Comparison of ENCODE assay signal across 1 cellular context in genomic region chr12:112381898-112382796, GRCh38.
TF ChIP-seq lines count a peak whose summit lies in the region.

HECTD4 (minus strand) TSS chr12:112382431; CDS start chr12:112382128, 303 bp downstream.

TF ChIP-seq in HepG2, 621 proteins besides CTCF, POLR2A, EP300 and RAD21 (continued from another document and continues in another):
- 0 out of 2 replicates have a peak, but pooled peaks have one; percentile 44 for TF ChIP-seq ATF2 (CRISPR knock-in tag; IDR thresholded peaks at IDR 0.05)
- TF ChIP-seq, protein P1, sequence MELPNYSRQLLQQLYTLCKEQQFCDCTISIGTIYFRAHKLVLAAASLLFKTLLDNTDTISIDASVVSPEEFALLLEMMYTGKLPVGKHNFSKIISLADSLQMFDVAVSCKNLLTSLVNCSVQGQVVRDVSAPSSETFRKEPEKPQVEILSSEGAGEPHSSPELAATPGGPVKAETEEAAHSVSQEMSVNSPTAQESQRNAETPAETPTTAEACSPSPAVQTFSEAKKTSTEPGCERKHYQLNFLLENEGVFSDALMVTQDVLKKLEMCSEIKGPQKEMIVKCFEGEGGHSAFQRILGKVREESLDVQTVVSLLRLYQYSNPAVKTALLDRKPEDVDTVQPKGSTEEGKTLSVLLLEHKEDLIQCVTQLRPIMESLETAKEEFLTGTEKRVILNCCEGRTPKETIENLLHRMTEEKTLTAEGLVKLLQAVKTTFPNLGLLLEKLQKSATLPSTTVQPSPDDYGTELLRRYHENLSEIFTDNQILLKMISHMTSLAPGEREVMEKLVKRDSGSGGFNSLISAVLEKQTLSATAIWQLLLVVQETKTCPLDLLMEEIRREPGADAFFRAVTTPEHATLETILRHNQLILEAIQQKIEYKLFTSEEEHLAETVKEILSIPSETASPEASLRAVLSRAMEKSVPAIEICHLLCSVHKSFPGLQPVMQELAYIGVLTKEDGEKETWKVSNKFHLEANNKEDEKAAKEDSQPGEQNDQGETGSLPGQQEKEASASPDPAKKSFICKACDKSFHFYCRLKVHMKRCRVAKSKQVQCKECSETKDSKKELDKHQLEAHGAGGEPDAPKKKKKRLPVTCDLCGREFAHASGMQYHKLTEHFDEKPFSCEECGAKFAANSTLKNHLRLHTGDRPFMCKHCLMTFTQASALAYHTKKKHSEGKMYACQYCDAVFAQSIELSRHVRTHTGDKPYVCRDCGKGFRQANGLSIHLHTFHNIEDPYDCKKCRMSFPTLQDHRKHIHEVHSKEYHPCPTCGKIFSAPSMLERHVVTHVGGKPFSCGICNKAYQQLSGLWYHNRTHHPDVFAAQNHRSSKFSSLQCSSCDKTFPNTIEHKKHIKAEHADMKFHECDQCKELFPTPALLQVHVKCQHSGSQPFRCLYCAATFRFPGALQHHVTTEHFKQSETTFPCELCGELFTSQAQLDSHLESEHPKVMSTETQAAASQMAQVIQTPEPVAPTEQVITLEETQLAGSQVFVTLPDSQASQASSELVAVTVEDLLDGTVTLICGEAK (IDR thresholded peaks at IDR 0.05), result no peak
- TF ChIP-seq, protein P1 (CRISPR knock-in tag; IDR thresholded peaks at IDR 0.05), result peak; percentile 83
- TF ChIP-seq ZNF772 (CRISPR knock-in tag; IDR thresholded peaks at IDR 0.05), result peak; percentile 81
- peak; percentile 57; the same call in 1 of the 2 replicates for TF ChIP-seq ZNF205 (CRISPR knock-in tag; IDR thresholded peaks at IDR 0.05)
- peak; percentile 89 for TF ChIP-seq SALL1 (CRISPR knock-in tag; IDR thresholded peaks at IDR 0.05)
- TF ChIP-seq RNF2 (conservative IDR thresholded peaks at IDR 0.05; ENCODE audit: low read depth), result 0 out of 2 replicates have a peak, but pooled peaks have one; percentile 69
- TF ChIP-seq, protein P2, sequence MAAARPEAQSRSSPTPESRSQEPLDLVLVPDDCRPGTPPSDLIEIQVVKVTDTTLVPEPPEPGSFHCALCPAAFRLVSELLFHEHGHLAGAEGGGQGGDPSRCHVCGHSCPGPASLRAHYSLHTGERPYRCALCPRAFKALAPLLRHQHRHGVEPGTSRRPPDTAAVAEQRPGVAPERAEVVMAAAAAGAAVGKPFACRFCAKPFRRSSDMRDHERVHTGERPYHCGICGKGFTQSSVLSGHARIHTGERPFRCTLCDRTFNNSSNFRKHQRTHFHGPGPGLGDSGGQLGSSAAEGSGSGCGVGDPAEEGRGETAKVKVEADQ (CRISPR knock-in tag; IDR thresholded peaks at IDR 0.05; ENCODE audit: borderline replicate concordance), result 0 out of 2 replicates have a peak, but pooled peaks have one; percentile 41
- 0 out of 2 replicates have a peak, but pooled peaks have one; percentile 16 for TF ChIP-seq ZNF770 (CRISPR knock-in tag; IDR thresholded peaks at IDR 0.05)
- TF ChIP-seq KDM5B (CRISPR knock-in tag; IDR thresholded peaks at IDR 0.05; ENCODE audit: borderline replicate concordance), result peak; percentile 64; the same call in 1 of the 2 replicates
- peak; percentile 62; the same call in 1 of the 2 replicates for TF ChIP-seq TGIF2 (CRISPR knock-in tag; IDR thresholded peaks at IDR 0.05)
- TF ChIP-seq NCOA2 (CRISPR knock-in tag; IDR thresholded peaks at IDR 0.05), result 0 out of 2 replicates have a peak, but pooled peaks have one; percentile 24
- TF ChIP-seq SNAPC5 (CRISPR knock-in tag; IDR thresholded peaks at IDR 0.05; ENCODE audit: borderline replicate concordance), result 0 out of 2 replicates have a peak, but pooled peaks have one; percentile 49
- 0 out of 2 replicates have a peak, but pooled peaks have one; percentile 72 for TF ChIP-seq MEF2D (CRISPR knock-in tag; IDR thresholded peaks at IDR 0.05)
- no peak for TF ChIP-seq ZNF333 (CRISPR knock-in tag; IDR thresholded peaks at IDR 0.05; ENCODE audit: borderline replicate concordance)
- no peak for TF ChIP-seq ZNF225 (CRISPR knock-in tag; IDR thresholded peaks at IDR 0.05)
- TF ChIP-seq ZSCAN29 (CRISPR knock-in tag; conservative IDR thresholded peaks at IDR 0.05), result peak; percentile 78
- TF ChIP-seq, protein P3, sequence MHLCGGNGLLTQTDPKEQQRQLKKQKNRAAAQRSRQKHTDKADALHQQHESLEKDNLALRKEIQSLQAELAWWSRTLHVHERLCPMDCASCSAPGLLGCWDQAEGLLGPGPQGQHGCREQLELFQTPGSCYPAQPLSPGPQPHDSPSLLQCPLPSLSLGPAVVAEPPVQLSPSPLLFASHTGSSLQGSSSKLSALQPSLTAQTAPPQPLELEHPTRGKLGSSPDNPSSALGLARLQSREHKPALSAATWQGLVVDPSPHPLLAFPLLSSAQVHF (CRISPR knock-in tag; IDR thresholded peaks at IDR 0.05), result no peak
- TF ChIP-seq REST (IDR thresholded peaks at IDR 0.05; ENCODE audit: borderline replicate concordance in 1 of 2, low read depth in 1 of 2, low read length in 2 of 2), result 0 out of 4 replicates have a peak, but pooled peaks of 1 of the 2 experiments have one; percentile 5
- TF ChIP-seq ETS1 (CRISPR knock-in tag; IDR thresholded peaks at IDR 0.05), result no peak
- TF ChIP-seq NR2C2 (CRISPR knock-in tag; IDR thresholded peaks at IDR 0.05; ENCODE audit: borderline replicate concordance), result peak; percentile 69
- peak; percentile 76; the same call in 1 of the 2 replicates for TF ChIP-seq KMT2A (CRISPR knock-in tag; IDR thresholded peaks at IDR 0.05)
- TF ChIP-seq, protein P4, sequence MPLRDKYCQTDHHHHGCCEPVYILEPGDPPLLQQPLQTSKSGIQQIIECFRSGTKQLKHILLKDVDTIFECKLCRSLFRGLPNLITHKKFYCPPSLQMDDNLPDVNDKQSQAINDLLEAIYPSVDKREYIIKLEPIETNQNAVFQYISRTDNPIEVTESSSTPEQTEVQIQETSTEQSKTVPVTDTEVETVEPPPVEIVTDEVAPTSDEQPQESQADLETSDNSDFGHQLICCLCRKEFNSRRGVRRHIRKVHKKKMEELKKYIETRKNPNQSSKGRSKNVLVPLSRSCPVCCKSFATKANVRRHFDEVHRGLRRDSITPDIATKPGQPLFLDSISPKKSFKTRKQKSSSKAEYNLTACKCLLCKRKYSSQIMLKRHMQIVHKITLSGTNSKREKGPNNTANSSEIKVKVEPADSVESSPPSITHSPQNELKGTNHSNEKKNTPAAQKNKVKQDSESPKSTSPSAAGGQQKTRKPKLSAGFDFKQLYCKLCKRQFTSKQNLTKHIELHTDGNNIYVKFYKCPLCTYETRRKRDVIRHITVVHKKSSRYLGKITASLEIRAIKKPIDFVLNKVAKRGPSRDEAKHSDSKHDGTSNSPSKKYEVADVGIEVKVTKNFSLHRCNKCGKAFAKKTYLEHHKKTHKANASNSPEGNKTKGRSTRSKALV (CRISPR knock-in tag; IDR thresholded peaks at IDR 0.05), result no peak
- TF ChIP-seq FOXP4 (CRISPR knock-in tag; IDR thresholded peaks at IDR 0.05), result 0 out of 2 replicates have a peak, but pooled peaks have one; percentile 25
